ENCODE assay signal across 8 cellular contexts in genomic region chr3:141243295-141243707, GRCh38. TPM values are rescaled to one million over a fixed set of nuclear protein-coding genes. Genes with fewer than 3 reads are reported as not detected.
DNase-seq lines count a peak whose midpoint lies in the region; ATAC-seq and TF ChIP-seq lines count a peak whose summit lies in the region.

No MANE protein-coding gene starts in this region.

- no peak for TF ChIP-seq CTCF in fibroblast of the aortic adventitia (IDR thresholded peaks at IDR 0.05; ENCODE audit: insufficient read depth, low read length)
- no peak for TF ChIP-seq CTCF in GM20000 (IDR thresholded peaks at IDR 0.05; ENCODE audit: extremely low read depth, missing control alignments)

- no peak overlapping the region for H3K4me3 ChIP-seq in fibroblast of the aortic adventitia (ENCODE audit: low read depth, low read length)

- ATAC-seq in GM19023 (IDR thresholded peaks at IDR 0.05; ENCODE audit: unreplicated experiment) (no peak), GM18873 (IDR thresholded peaks at IDR 0.05; ENCODE audit: low FRiP score, unreplicated experiment) (no peak), GM19395 (IDR thresholded peaks at IDR 0.05; ENCODE audit: unreplicated experiment) (no peak)

- DNase-seq in HT1080 (ENCODE audit: low read depth) (peak; percentile 56), fibroblast of the aortic adventitia (ENCODE audit: low read depth) (peak; percentile 29), GM20000 (ENCODE audit: low spot score) (no peak)
- DNase-seq in activated CD8-positive, alpha-beta memory T cell treated with anti-CD3 and anti-CD28 coated beads, Interleukin-2, amount 50 U/mL, for 48 hours: peak; percentile 77
- DNase-seq in stimulated activated CD4-positive, alpha-beta T cell treated with anti-CD3 and anti-CD28 coated beads, TNF-alpha, amount 100 ng/mL, for 4 hours (ENCODE audit: low read depth in 3 of 3): peak in 2 of 3 experiments; percentile 42 to 50

RNA-seq across cellular contexts. Expression of gene PXYLP1, which starts 11.7 kb away (rescaled TPM):
- 7.7 and 13.2 TPM in 2 replicates for total RNA-seq in HT1080 (2014; rRNA removed; shearing (Covaris generic))
- 7.4 and 10.2 TPM in 2 replicates for polyA plus RNA-seq in HT1080 (2015; cell fraction: cytosol; rRNA removed)
- 9.9 and 12.1 TPM in 2 replicates for polyA plus RNA-seq in HT1080 (2015; cell fraction: nucleus; rRNA removed)
- total RNA-seq in fibroblast of the aortic adventitia (ENCODE audit: low replicate concordance): 5.2 and 9.1 TPM in 2 replicates
